Comparison of ENCODE assay signal across 20 cellular contexts in genomic region chr12:96036765-96037455, GRCh38. TPM values are rescaled to one million over a fixed set of nuclear protein-coding genes. Genes with fewer than 3 reads are reported as not detected.
DNase-seq lines count a peak whose midpoint lies in the region; ATAC-seq and TF ChIP-seq lines count a peak whose summit lies in the region.
"Had no signal": no experiment of that assay in that cellular context is flagged by ENCODE, and none has a peak within 500 bp of the region (broad histone marks: within the 10 kb centered on the region; RNA-seq: fewer than 3 reads in every experiment).

No MANE protein-coding gene starts in this region.

- TF ChIP-seq CTCF in AG10803 (conservative IDR thresholded peaks at IDR 0.05; ENCODE audit: low read length): no peak
- no peak for TF ChIP-seq CTCF in PC-3 (conservative IDR thresholded peaks at IDR 0.05; ENCODE audit: low read depth, low read length)
- no peak for TF ChIP-seq CTCF in fibroblast of mammary gland (conservative IDR thresholded peaks at IDR 0.05; ENCODE audit: control insufficient read depth, insufficient read depth, low read depth, low read length)

- no peak for ATAC-seq in PC-3
- ATAC-seq in sciatic nerve: no peak
- ATAC-seq in GM21528 (IDR thresholded peaks at IDR 0.05; ENCODE audit: low FRiP score, unreplicated experiment): no peak

- H3K4me2 ChIP-seq in PC-3 (ENCODE audit: low read length): peak overlapping the region; percentile 35; the same call in 1 of the 2 replicates

- no peak overlapping the region for H3K4me3 ChIP-seq in AG10803 (ENCODE audit: low read length)
- H3K4me3 ChIP-seq in PC-3 (ENCODE audit: low read length): no peak overlapping the region
- H3K4me3 ChIP-seq in fibroblast of mammary gland (ENCODE audit: control insufficient read depth, low read depth, low read length): no peak overlapping the region
- H3K4me3 ChIP-seq: body of pancreas had no signal

- no peaks in the 10 kb centered on the region for H3K9me3 ChIP-seq in PC-3 (ENCODE audit: low read length)
- H3K9me3 ChIP-seq: body of pancreas, psoas muscle, uterus had no signal

- no peaks in the 10 kb centered on the region for H3K27me3 ChIP-seq in PC-3 (ENCODE audit: low read length)
- H3K27me3 ChIP-seq: body of pancreas, uterus had no signal

- H4K20me1 ChIP-seq in PC-3 (ENCODE audit: low read length): no peaks in the 10 kb centered on the region

- intact Hi-C loops in PC-3 (cut with micrococcal nuclease): no loop called here
- intact Hi-C loops in sciatic nerve (cut with DNase I): loop anchor here (5.0 kb wide), 1 partner anchor 870 kb away; the partner anchor contains the start of gene NEDD1

- CTCF ChIA-PET in PC-3 (lab: Charles Lee): no interaction called here

- H2AFZ ChIP-seq in PC-3 (ENCODE audit: low read length): 0 out of 2 replicates have a peak overlapping the region, but pooled peaks have one; percentile 34

- peaks cover 27% of the 10 kb centered on the region for H3K4me1 ChIP-seq in PC-3 (ENCODE audit: insufficient read depth, low read length)

- H3K79me2 ChIP-seq in PC-3 (ENCODE audit: low read length): peaks cover 29% of the 10 kb centered on the region

- H3K27ac ChIP-seq in PC-3 (ENCODE audit: low read length) (0 out of 2 replicates have a peak overlapping the region, but pooled peaks have one; percentile 21), substantia nigra (ENCODE audit: low read depth, low read length, poor library complexity, severe bottlenecking) (no peak overlapping the region)
- H3K27ac ChIP-seq: C4-2B, psoas muscle had no signal

- H3K9ac ChIP-seq in PC-3 (ENCODE audit: low read length): no peak overlapping the region

- H3K36me3 ChIP-seq in PC-3 (ENCODE audit: low read depth, low read length): no peaks in the 10 kb centered on the region
- H3K36me3 ChIP-seq: uterus had no signal

- POLR2A ChIA-PET in PC-3 (lab: Charles Lee; ENCODE audit: unreplicated experiment): no interaction called here

- no TSS peak for BruUV-seq in PC-3 (replicated peaks; lab: Mats Ljungman, UMichigan)

- H3F3A ChIP-seq in PC-3 (ENCODE audit: low read length, unreplicated experiment): no peaks in the 10 kb centered on the region

- DNase-seq in AG10803 (ENCODE audit: low read depth) (peak; percentile 19), HCEC 1CT (peak; percentile 55), PC-3 (peak; percentile 81), fibroblast of mammary gland (ENCODE audit: low read depth) (peak; percentile 82), sciatic nerve (ENCODE audit: low spot score) (no peak), substantia nigra (lab: John Stamatoyannopoulos, UW) (no peak), MV-4-11 (lab: John Stamatoyannopoulos, UW) (no peak)
- DNase-seq: activated T-cell treated with anti-CD3 and anti-CD28 coated beads, Interleukin-2, amount 50 U/mL, for 48 hours; kidney glomerular epithelial cell; NCI-H146; NCI-H2171; NCI-H526 treated with DMSO at 0.1 percent for 48 hours; stimulated activated CD4-positive, alpha-beta T cell treated with anti-CD3 and anti-CD28 coated beads, Interleukin-4, amount 100 ng/mL, for 24 hours; T-helper 9 cell; uterus had no signal

- H3K9me2 ChIP-seq in PC-3 (replicated peaks; ENCODE audit: low read length): no peaks in the 10 kb centered on the region

RNA-seq across cellular contexts. Expression of gene LTA4H, which starts 1.5 kb away (rescaled TPM):
- total RNA-seq in PC-3 (2014; rRNA removed): 53.5 and 58.4 TPM in 2 replicates
- 56.5 TPM for total RNA-seq in sciatic nerve

RNA-seq across cellular contexts. Expression of gene HAL, which starts 40.8 kb away (rescaled TPM):
- 0.23 and 1.5 TPM in 2 replicates for total RNA-seq in PC-3 (2014; rRNA removed)
- total RNA-seq in sciatic nerve: 2.1 TPM
- total RNA-seq: frontal cortex had no signal

Comparison
In these comparisons a context has a peak if more than half of its experiments do, and no peak if none do; other contexts are left out.
1. DNase-seq: peak in AG10803 (single experiment), HCEC 1CT (single experiment), PC-3 (single experiment) and fibroblast of mammary gland (single experiment); none in sciatic nerve (single experiment), substantia nigra (0 of 49) and MV-4-11 (single experiment).